ENCODE assay signal across 8 cellular contexts in the genomic region with DNA sequence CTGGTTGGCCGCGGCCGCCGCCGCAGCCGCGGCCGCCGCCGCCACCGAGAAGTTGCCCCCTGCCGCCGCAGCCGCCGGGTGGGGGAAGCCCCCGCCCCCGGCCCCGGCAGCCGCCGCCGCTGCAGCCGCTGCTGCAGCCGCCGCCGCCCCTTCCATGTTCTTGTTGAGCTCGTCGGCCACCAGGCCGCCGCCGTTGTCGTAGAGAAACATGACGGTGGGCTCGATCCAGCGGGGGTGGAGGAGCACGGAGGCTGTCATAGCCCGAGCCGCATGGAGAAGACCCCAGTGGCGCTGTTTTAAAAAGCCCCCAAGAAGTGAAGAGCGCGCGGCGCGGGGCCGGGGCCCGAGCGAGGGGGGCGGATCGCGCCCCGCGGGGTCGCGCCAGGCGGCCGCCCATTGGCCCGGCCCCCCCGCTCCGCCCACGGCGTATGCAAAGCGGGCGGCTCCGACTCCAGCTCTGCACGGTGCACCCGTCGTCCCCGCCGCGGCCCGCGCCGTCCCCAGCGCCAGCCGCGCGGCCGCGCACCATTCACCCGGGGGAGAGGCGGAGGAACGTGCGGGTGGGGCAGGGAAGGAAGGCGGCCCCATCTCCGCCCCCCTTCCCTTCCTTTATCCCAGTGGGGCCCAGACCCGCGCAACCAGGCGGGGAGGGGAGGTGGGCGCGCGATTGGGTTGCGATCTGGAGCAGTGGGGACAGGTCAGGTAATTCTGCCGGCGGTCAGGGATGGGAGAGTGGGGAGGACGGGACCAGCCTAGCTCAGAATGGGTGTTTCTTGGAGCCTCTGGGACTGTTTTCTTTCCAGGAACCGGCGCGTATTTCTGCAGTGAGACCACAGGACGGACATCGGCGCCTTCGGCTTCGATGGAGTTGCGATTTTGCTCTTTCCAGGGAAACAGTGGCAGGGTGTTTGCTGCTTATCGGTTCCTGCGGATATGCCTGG. TPM values are rescaled to one million over a fixed set of nuclear protein-coding genes. Genes with fewer than 3 reads are reported as not detected.
DNase-seq lines count a peak whose midpoint lies in the region; ATAC-seq and TF ChIP-seq lines count a peak whose summit lies in the region.

A gene (minus strand): TSS at position 272 of the 941 bp plus-strand sequence. CDS start 14 bp downstream, at position 258.

- no peak within 1 kb of the TSS for H2AK5ac ChIP-seq in mesenchymal stem cell (ENCODE audit: low read length, severe bottlenecking)

- H3K27me3 ChIP-seq in CD4-positive, CD25-positive, alpha-beta regulatory T cell (ENCODE audit: control insufficient read depth, insufficient read depth, low read length) = peaks cover 64% of the 10 kb centered on the region
- H3K27me3 ChIP-seq in ascending aorta (peaks cover 75% of the 10 kb centered on the region), mesenchymal stem cell (ENCODE audit: control insufficient read depth in 1 of 2, insufficient read depth in 1 of 2, low read length in 2 of 2) (peaks cover 79 to 89% of the 10 kb centered on the region in 2 experiments), aorta (ENCODE audit: control insufficient read depth in 1 of 2, insufficient read depth in 2 of 2, low read length in 1 of 2) (peaks cover 0 to 2% of the 10 kb centered on the region in 2 donors)

- no peaks in the 10 kb centered on the region for H3K36me3 ChIP-seq in CD4-positive, CD25-positive, alpha-beta regulatory T cell (ENCODE audit: control insufficient read depth, insufficient read depth, low read length)
- H3K36me3 ChIP-seq in ascending aorta (no peaks in the 10 kb centered on the region), mesenchymal stem cell (ENCODE audit: control insufficient read depth in 1 of 2, insufficient read depth in 2 of 2, low read depth in 1 of 2, low read length in 2 of 2) (no peaks in the 10 kb centered on the region), aorta (ENCODE audit: control insufficient read depth in 1 of 2, insufficient read depth in 2 of 2, low read length in 1 of 2) (no peaks in the 10 kb centered on the region)

- H3K14ac ChIP-seq in mesenchymal stem cell (ENCODE audit: low read length in 2 of 2) = no peak within 1 kb of the TSS

- no peak within 1 kb of the TSS for H2BK15ac ChIP-seq in mesenchymal stem cell (ENCODE audit: low read depth, poor library complexity, severe bottlenecking)

- no peak within 1 kb of the TSS for H3K18ac ChIP-seq in mesenchymal stem cell (ENCODE audit: low read depth in 1 of 2, low read length in 2 of 2)

- no peak within 1 kb of the TSS for H3K23ac ChIP-seq in mesenchymal stem cell (ENCODE audit: low read length in 2 of 2)

- H3K4ac ChIP-seq in mesenchymal stem cell (ENCODE audit: low read depth in 1 of 2, low read length in 2 of 2) = no peak within 1 kb of the TSS

- ATAC-seq in CD4-positive, CD25-positive, alpha-beta regulatory T cell (ENCODE audit: low read depth in 2 of 2) = peak; percentile 44 to 59
- ATAC-seq in GM19438 (IDR thresholded peaks at IDR 0.05; ENCODE audit: low read depth, unreplicated experiment) (peak; percentile 71), aorta (ENCODE audit: low FRiP score) (no peak), HG03159 (IDR thresholded peaks at IDR 0.05; ENCODE audit: unreplicated experiment) (no peak)

- H3K4me3 ChIP-seq in CD4-positive, CD25-positive, alpha-beta regulatory T cell (ENCODE audit: low read depth, low read length) = no peak within 1 kb of the TSS
- H3K4me3 ChIP-seq in ascending aorta (peak within 1 kb of the TSS; percentile 46 to 60), mesenchymal stem cell (ENCODE audit: insufficient read depth in 1 of 2, low read depth in 1 of 2, low read length in 2 of 2) (peak within 1 kb of the TSS; percentile 47 to 75), aorta (ENCODE audit: low read length in 2 of 2) (peak within 1 kb of the TSS; percentile 16 to 36)

- H3K4me3 Mint-ChIP-seq in CD4-positive, CD25-positive, alpha-beta regulatory T cell = peak within 1 kb of the TSS; percentile 79 to 87 (median 82)

- no peak within 1 kb of the TSS for H4K8ac ChIP-seq in mesenchymal stem cell (ENCODE audit: low read length)

- H3K9me3 Mint-ChIP-seq in CD4-positive, CD25-positive, alpha-beta regulatory T cell = peaks cover 0 to 22% (median 0%) of the 10 kb centered on the region in 7 donors

- peaks cover 0 to 6% of the 10 kb centered on the region in 2 experiments for H3K9me3 ChIP-seq in CD4-positive, CD25-positive, alpha-beta regulatory T cell (ENCODE audit: control insufficient read depth in 2 of 2, low read length in 2 of 2)
- H3K9me3 ChIP-seq in ascending aorta = no peaks in the 10 kb centered on the region
- H3K9me3 ChIP-seq in mesenchymal stem cell (ENCODE audit: control insufficient read depth, low read length) = no peaks in the 10 kb centered on the region
- H3K9me3 ChIP-seq in aorta (ENCODE audit: control insufficient read depth, low read length) = no peaks in the 10 kb centered on the region

- no peaks in the 10 kb centered on the region for H3K36me3 Mint-ChIP-seq in CD4-positive, CD25-positive, alpha-beta regulatory T cell

- no peak within 1 kb of the TSS for H2BK120ac ChIP-seq in mesenchymal stem cell (ENCODE audit: low read depth, low read length)

- peaks cover 35% of the 10 kb centered on the region for H3K4me1 ChIP-seq in CD4-positive, CD25-positive, alpha-beta regulatory T cell (ENCODE audit: control insufficient read depth, insufficient read depth, low read length, poor library complexity, severe bottlenecking)
- H3K4me1 ChIP-seq in ascending aorta (peaks cover 15 to 17% of the 10 kb centered on the region in 2 donors), mesenchymal stem cell (ENCODE audit: control insufficient read depth, insufficient read depth, low read depth, low read length) (peaks cover 28% of the 10 kb centered on the region), aorta (ENCODE audit: control insufficient read depth in 1 of 2, insufficient read depth in 2 of 2, low read length in 2 of 2) (no peaks in the 10 kb centered on the region)

- H3K9ac ChIP-seq in mesenchymal stem cell (ENCODE audit: low read length) = no peak within 1 kb of the TSS

- H3K27me3 Mint-ChIP-seq in CD4-positive, CD25-positive, alpha-beta regulatory T cell = peaks cover 91% of the 10 kb centered on the region

- H3K27ac Mint-ChIP-seq in CD4-positive, CD25-positive, alpha-beta regulatory T cell = peak within 1 kb of the TSS in 1 of 3 donors; percentile 71

- WGBS in mesenchymal stem cell = under 1% methylated on average over 65 of the region's 105 CpGs
- 1 to 2% methylated on average over 61 to 105 of the region's 105 CpGs for WGBS in aorta, 2 donors

- no peak within 1 kb of the TSS for H2BK12ac ChIP-seq in mesenchymal stem cell (ENCODE audit: low read length in 2 of 2)

- H4K91ac ChIP-seq in mesenchymal stem cell (ENCODE audit: low read length) = no peak within 1 kb of the TSS

- no peak for DNase-seq in CD4-positive, CD25-positive, alpha-beta regulatory T cell
- DNase-seq in NCI-H345 treated with DMSO at 0.1 percent for 48 hours (lab: John Stamatoyannopoulos, UW; ENCODE audit: unreplicated experiment) = peak; percentile 38
- peak in 1 of 2 donors; percentile 58 for DNase-seq in ascending aorta (ENCODE audit: low spot score in 2 of 2)
- DNase-seq in mesenchymal stem cell = peak; percentile 8
- DNase-seq in aorta = peak in 1 of 2 donors; percentile 75
- DNase-seq in activated CD4-positive, alpha-beta T cell treated with anti-CD3 and anti-CD28 coated beads, Interleukin-2, amount 50 U/mL, for 1 hour = no peak

- H2BK5ac ChIP-seq in mesenchymal stem cell (ENCODE audit: low read depth, low read length, poor library complexity, severe bottlenecking) = no peak within 1 kb of the TSS

- intact Hi-C loops in ascending aorta (cut with DNase I) (loop anchor here (5.0 to 10.0 kb wide), 6 partner anchors 375 to 1215 kb away; a partner anchor contains a TSS), aorta (cut with DNase I) (loop anchor here (5.0 to 10.0 kb wide), 5 partner anchors 715 to 895 kb away; no protein-coding TSS in a partner anchor)

- peaks cover 0 to 49% (median 19%) of the 10 kb centered on the region in 4 donors for H3K4me1 Mint-ChIP-seq in CD4-positive, CD25-positive, alpha-beta regulatory T cell

- H2AFZ ChIP-seq in mesenchymal stem cell (ENCODE audit: low read depth, low read length) = peak within 1 kb of the TSS; percentile 52

- peak within 1 kb of the TSS; percentile 68 for H3K4me2 ChIP-seq in mesenchymal stem cell (ENCODE audit: low read length, poor library complexity, severe bottlenecking)

- H3K79me1 ChIP-seq in mesenchymal stem cell (replicated peaks; ENCODE audit: low read length, poor library complexity, severe bottlenecking) = no peaks in the 10 kb centered on the region

- H3K27ac ChIP-seq in CD4-positive, CD25-positive, alpha-beta regulatory T cell (ENCODE audit: insufficient read depth, low read length, poor library complexity, severe bottlenecking) = no peak within 1 kb of the TSS
- H3K27ac ChIP-seq in ascending aorta (no peak within 1 kb of the TSS), mesenchymal stem cell (ENCODE audit: low read length, poor library complexity, severe bottlenecking) (no peak within 1 kb of the TSS), aorta (ENCODE audit: low read depth in 1 of 2, low read length in 2 of 2) (no peak within 1 kb of the TSS)

- no peak for TF ChIP-seq CTCF in ascending aorta (IDR thresholded peaks at IDR 0.05)

RNA-seq across cellular contexts. Expression of the gene that starts here (rescaled TPM):
- total RNA-seq in CD4-positive, CD25-positive, alpha-beta regulatory T cell = not detected
- polyA plus RNA-seq in CD4-positive, CD25-positive, alpha-beta regulatory T cell = not detected
- total RNA-seq in ascending aorta (not detected), aorta (not detected)
- not detected for polyA plus RNA-seq in mesenchymal stem cell (2013, experiment 1 of 2)
- not detected for polyA plus RNA-seq in mesenchymal stem cell (2013, experiment 2 of 2)
- polyA plus RNA-seq in aorta = under 1 TPM in 1 of 2 donors, not detected in 1; 0.38 TPM

Comparison
In these comparisons a context has a peak if more than half of its experiments do, and no peak if none do; other contexts are left out.
1. Peak in ATAC-seq in CD4-positive, CD25-positive, alpha-beta regulatory T cell; RNA of the gene not detected or under 1 TPM.
2. DNase-seq: peak in NCI-H345 treated with DMSO at 0.1 percent for 48 hours (single experiment) and mesenchymal stem cell (single experiment); none in CD4-positive, CD25-positive, alpha-beta regulatory T cell (0 of 3) and activated CD4-positive, alpha-beta T cell treated with anti-CD3 and anti-CD28 coated beads, Interleukin-2, amount 50 U/mL, for 1 hour (single experiment).